14 cellular contexts compared by ENCODE assay signal in the genomic region with DNA sequence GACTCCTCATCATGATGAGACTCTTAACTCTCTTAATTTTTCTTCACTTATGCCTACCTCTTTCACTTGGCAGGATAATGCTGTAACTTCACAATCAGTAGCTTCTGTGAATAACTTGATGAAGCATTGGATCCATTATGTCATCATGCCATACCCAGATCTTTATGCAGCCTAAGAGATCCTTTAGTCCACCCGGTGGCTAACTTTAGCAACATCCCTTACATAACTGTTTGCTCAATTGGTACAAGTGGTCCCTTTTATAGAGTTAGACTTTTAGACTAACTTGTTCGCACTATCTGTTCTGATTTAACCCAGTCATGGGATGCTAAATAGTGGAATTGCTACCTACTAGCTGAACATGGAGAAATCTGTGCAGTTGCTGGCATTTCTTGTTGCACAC.
DNase-seq lines count a peak whose midpoint lies in the region; ATAC-seq, FAIRE-seq and TF ChIP-seq lines count a peak whose summit lies in the region.
"Had no signal": no experiment of that assay in that cellular context is flagged by ENCODE, and none has a peak within 500 bp of the region (broad histone marks: within the 10 kb centered on the region; RNA-seq: fewer than 3 reads in every experiment).

No MANE protein-coding gene starts in this region.

- intact Hi-C loops in left ventricle myocardium superior (cut with micrococcal nuclease) = no loop called here
- intact Hi-C loops in right cardiac atrium (cut with DNase I) = no loop called here

- no peak overlapping the region for H3K4me3 ChIP-seq in right cardiac atrium (ENCODE audit: low read length)
- no peak overlapping the region for H3K4me3 ChIP-seq in adipocyte (ENCODE audit: low read length)
- H3K4me3 ChIP-seq: BLaER1, esophagus muscularis mucosa, K562, SJSA1, transverse colon had no signal

- no peaks in the 10 kb centered on the region for H3K36me3 ChIP-seq in adipocyte (ENCODE audit: control insufficient read depth, insufficient read depth, low read length, severe bottlenecking)
- H3K36me3 ChIP-seq: BLaER1, esophagus muscularis mucosa, SJSA1, transverse colon had no signal

- TF ChIP-seq POLR2A in GM12891 (IDR thresholded peaks at IDR 0.05; ENCODE audit: low read depth, low read length) = no peak

- H3K27me3 ChIP-seq in right cardiac atrium (ENCODE audit: control insufficient read depth, insufficient read depth) (no peaks in the 10 kb centered on the region), adipocyte (replicated peaks; ENCODE audit: control insufficient read depth, insufficient read depth, low read length) (no peaks in the 10 kb centered on the region)
- H3K27me3 ChIP-seq: BLaER1, esophagus muscularis mucosa, SJSA1, transverse colon had no signal

- peaks cover 0 to 2% (median 0%) of the 10 kb centered on the region in 6 donors for H3K9me3 Mint-ChIP-seq in immature natural killer cell

- no peaks in the 10 kb centered on the region for H3K4me1 ChIP-seq in right cardiac atrium (ENCODE audit: control insufficient read depth, insufficient read depth, low read length)
- peaks cover 6% of the 10 kb centered on the region for H3K4me1 ChIP-seq in adipocyte (ENCODE audit: control insufficient read depth, insufficient read depth, low read length)
- H3K4me1 ChIP-seq: BLaER1, esophagus muscularis mucosa, transverse colon had no signal

- DNase-seq in left ventricle myocardium superior (no peak), right cardiac atrium (no peak), adipocyte (ENCODE audit: low read depth) (peak; percentile 47), foreskin melanocyte (peak; percentile 35), immature natural killer cell (no peak), GM12891 (ENCODE audit: insufficient read length, low spot score) (no peak), GM19240 (ENCODE audit: insufficient read length, low spot score) (no peak)
- DNase-seq: EL, transverse colon had no signal

- H3K27ac ChIP-seq in right cardiac atrium (ENCODE audit: low read length) = no peak overlapping the region
- H3K27ac ChIP-seq: BLaER1, esophagus muscularis mucosa, SJSA1, transverse colon had no signal

- H3K9ac ChIP-seq in adipocyte (ENCODE audit: low read length) = no peak overlapping the region
- H3K9ac ChIP-seq: BLaER1 had no signal

- H3K4me1 Mint-ChIP-seq in immature natural killer cell = no peaks in the 10 kb centered on the region

- H3K9me3 ChIP-seq in right cardiac atrium (ENCODE audit: control insufficient read depth, low read length) (no peaks in the 10 kb centered on the region), adipocyte (ENCODE audit: control insufficient read depth, low read length) (no peaks in the 10 kb centered on the region)
- H3K9me3 ChIP-seq: BLaER1, esophagus muscularis mucosa, SJSA1, transverse colon had no signal

- 54% methylated on average over 2 of the region's 2 CpGs for WGBS in right cardiac atrium

- no peak overlapping the region for H3K4me3 Mint-ChIP-seq in immature natural killer cell

- H3K27ac Mint-ChIP-seq in immature natural killer cell = no peak overlapping the region

- no peaks in the 10 kb centered on the region for H3K36me3 Mint-ChIP-seq in immature natural killer cell

- FAIRE-seq in GM12891 (lab: Jason Lieb, UNC) = no peak
- FAIRE-seq: K562 had no signal

- peak; percentile 80 for ATAC-seq in left ventricle myocardium superior
- ATAC-seq in right cardiac atrium = no peak
- no peak for ATAC-seq in HG02852 (IDR thresholded peaks at IDR 0.05; ENCODE audit: unreplicated experiment)
- ATAC-seq: K562 had no signal

- peaks cover 4 to 8% (median 5%) of the 10 kb centered on the region in 3 donors for H3K27me3 Mint-ChIP-seq in immature natural killer cell (ENCODE audit: low read depth in 3 of 3)

TF ChIP-seq in GM12891, 5 proteins besides CTCF, POLR2A, EP300 and RAD21:
- no peak for TF ChIP-seq POLR2AphosphoS5 (IDR thresholded peaks at IDR 0.05; ENCODE audit: low read depth, low read length)
- TF ChIP-seq SPI1 (IDR thresholded peaks at IDR 0.05; ENCODE audit: low read depth, low read length) = no peak
- no peak for TF ChIP-seq POU2F2 (IDR thresholded peaks at IDR 0.05; ENCODE audit: low read depth, low read length)
- TF ChIP-seq TAF1 (IDR thresholded peaks at IDR 0.05; ENCODE audit: low read depth, low read length) = no peak
- no peak for TF ChIP-seq PAX5 (IDR thresholded peaks at IDR 0.05; ENCODE audit: insufficient read depth, low read length, severe bottlenecking)

Comparison
In these comparisons a context has a peak if more than half of its experiments do, and no peak if none do; other contexts are left out.
1. DNase-seq: peak in adipocyte (single experiment) and foreskin melanocyte (single experiment); none in left ventricle myocardium superior (single experiment), right cardiac atrium (0 of 3), immature natural killer cell (0 of 3), GM12891 (single experiment) and GM19240 (single experiment).